In genomic region chr16:58655215-58655596, GRCh38 we compare ENCODE assay signal across 20 cellular contexts.
"Had no signal": no experiment of that assay in that cellular context is flagged by ENCODE, and none has a peak within 500 bp of the region (broad histone marks: within the 10 kb centered on the region; RNA-seq: fewer than 3 reads in every experiment).

No MANE protein-coding gene starts in this region.

- H3K27ac Mint-ChIP-seq: immature natural killer cell; naive thymus-derived CD8-positive, alpha-beta T cell; stimulated activated memory B cell treated with anti-CD40 and anti-IgM and Interleukin-4, amounts not matched to agents 10 μg/mL and 1 μg/mL and 100 μg/mL, for 72 hours; stimulated activated naive CD8-positive, alpha-beta T cell treated with anti-CD3 and anti-CD28 coated beads, Interleukin-15, Interleukin-2, amounts not matched to agents 100 ng/mL and 50 ng/mL, for 24 hours had no signal

- H3K36me3 Mint-ChIP-seq: immature natural killer cell; naive thymus-derived CD8-positive, alpha-beta T cell; stimulated activated memory B cell treated with anti-CD40 and anti-IgM and Interleukin-4, amounts not matched to agents 10 μg/mL and 1 μg/mL and 100 μg/mL, for 72 hours had no signal

- ATAC-seq: esophagus mucosa; heart right ventricle; naive thymus-derived CD8-positive, alpha-beta T cell; psoas muscle; stimulated activated memory B cell treated with anti-CD40 and anti-IgM and Interleukin-4, amounts not matched to agents 10 μg/mL and 1 μg/mL and 100 μg/mL, for 72 hours; upper lobe of right lung had no signal

- DNase-seq: effector memory CD4-positive, alpha-beta T cell; heart right ventricle; immature natural killer cell; mammary epithelial cell; naive thymus-derived CD8-positive, alpha-beta T cell; nucleus accumbens; psoas muscle; retina; right lobe of liver; spleen; stimulated activated CD4-positive, alpha-beta T cell treated with anti-CD3 and anti-CD28 coated beads, Interleukin-15, amount 100 ng/mL, for 24 hours; stimulated activated CD4-positive, alpha-beta T cell treated with anti-CD3 and anti-CD28 coated beads, Interleukin-1b, Interleukin-23, amount 100 ng/mL, for 48 hours; stimulated activated CD4-positive, alpha-beta T cell treated with anti-CD3 and anti-CD28 coated beads, Interleukin-4, amount 100 ng/mL, for 24 hours; tibial artery; upper lobe of right lung had no signal

- H3K4me1 ChIP-seq: parathyroid adenoma, psoas muscle, right lobe of liver, spleen, tibial artery, upper lobe of right lung had no signal

- H3K4me3 ChIP-seq: heart right ventricle, psoas muscle, right lobe of liver, spleen, tibial artery, upper lobe of right lung had no signal

- H3K36me3 ChIP-seq: heart right ventricle, right lobe of liver, spleen, tibial artery, upper lobe of right lung had no signal

- H3K4me1 Mint-ChIP-seq: immature natural killer cell; naive thymus-derived CD8-positive, alpha-beta T cell; stimulated activated memory B cell treated with anti-CD40 and anti-IgM and Interleukin-4, amounts not matched to agents 10 μg/mL and 1 μg/mL and 100 μg/mL, for 72 hours had no signal

- H3K27ac ChIP-seq: heart right ventricle, parathyroid adenoma, psoas muscle, right lobe of liver, spleen, tibial artery, upper lobe of right lung had no signal

- H3K27me3 ChIP-seq: heart right ventricle, right lobe of liver, spleen, tibial artery, upper lobe of right lung had no signal

- H3K9ac ChIP-seq: parathyroid adenoma had no signal

- H3K4me3 Mint-ChIP-seq: immature natural killer cell; naive thymus-derived CD8-positive, alpha-beta T cell; neural crest cell; stimulated activated memory B cell treated with anti-CD40 and anti-IgM and Interleukin-4, amounts not matched to agents 10 μg/mL and 1 μg/mL and 100 μg/mL, for 72 hours; stimulated activated naive CD8-positive, alpha-beta T cell treated with anti-CD3 and anti-CD28 coated beads, Interleukin-15, Interleukin-2, amounts not matched to agents 100 ng/mL and 50 ng/mL, for 24 hours had no signal

- H2AFZ ChIP-seq: parathyroid adenoma had no signal

- H3K27me3 Mint-ChIP-seq: stimulated activated memory B cell treated with anti-CD40 and anti-IgM and Interleukin-4, amounts not matched to agents 10 μg/mL and 1 μg/mL and 100 μg/mL, for 72 hours had no signal

- H3K9me3 Mint-ChIP-seq: immature natural killer cell; naive thymus-derived CD8-positive, alpha-beta T cell; neural crest cell; stimulated activated memory B cell treated with anti-CD40 and anti-IgM and Interleukin-4, amounts not matched to agents 10 μg/mL and 1 μg/mL and 100 μg/mL, for 72 hours; stimulated activated naive CD8-positive, alpha-beta T cell treated with anti-CD3 and anti-CD28 coated beads, Interleukin-15, Interleukin-2, amounts not matched to agents 100 ng/mL and 50 ng/mL, for 24 hours had no signal

- H3K9me3 ChIP-seq: heart right ventricle, psoas muscle, right lobe of liver, spleen, tibial artery, upper lobe of right lung had no signal
